Comparison of ENCODE assay signal across 28 cellular contexts in genomic region chr13:113356594-113356993, GRCh38. TPM values are rescaled to one million over a fixed set of nuclear protein-coding genes. Genes with fewer than 3 reads are reported as not detected.
DNase-seq lines count a peak whose midpoint lies in the region; ATAC-seq, FAIRE-seq and TF ChIP-seq lines count a peak whose summit lies in the region.
"Had no signal": no experiment of that assay in that cellular context is flagged by ENCODE, and none has a peak within 500 bp of the region (broad histone marks: within the 10 kb centered on the region; RNA-seq: fewer than 3 reads in every experiment).

No MANE protein-coding gene starts in this region.

- H3K4me1 ChIP-seq in astrocyte (ENCODE audit: insufficient read depth, low read length) (no peaks in the 10 kb centered on the region), right cardiac atrium (ENCODE audit: control insufficient read depth, insufficient read depth, low read length) (no peaks in the 10 kb centered on the region)
- H3K4me1 ChIP-seq: BE2C, BLaER1 had no signal

- H2AFZ ChIP-seq in astrocyte (ENCODE audit: low read depth, low read length): no peak overlapping the region

- H3K27ac ChIP-seq in astrocyte (ENCODE audit: low read depth, low read length) (no peak overlapping the region), right cardiac atrium (ENCODE audit: low read length) (no peak overlapping the region)
- H3K27ac ChIP-seq: BLaER1 had no signal

- ATAC-seq in left colon: peak; percentile 90
- ATAC-seq in right cardiac atrium: no peak
- ATAC-seq: GM12878 had no signal

- intact Hi-C loops in left colon (cut with DNase I, micrococcal nuclease): no loop called here
- intact Hi-C loops in posterior vena cava (cut with DNase I): no loop called here
- intact Hi-C loops in right cardiac atrium (cut with DNase I): no loop called here

- peaks cover 6% of the 10 kb centered on the region for H3K4me1 Mint-ChIP-seq in astrocyte (ENCODE audit: low read depth, unreplicated experiment)
- H3K4me1 Mint-ChIP-seq: CD14-positive monocyte; CD4-positive, alpha-beta memory T cell; CD4-positive, CD25-positive, alpha-beta regulatory T cell had no signal

- WGBS in right cardiac atrium: 57% methylated on average over 4 of the region's 4 CpGs

- no peaks in the 10 kb centered on the region for H3K36me3 Mint-ChIP-seq in astrocyte (ENCODE audit: low read depth, unreplicated experiment)
- H3K36me3 Mint-ChIP-seq: CD14-positive monocyte; CD4-positive, alpha-beta memory T cell; CD4-positive, CD25-positive, alpha-beta regulatory T cell; CD8-positive, alpha-beta memory T cell had no signal

- no peaks in the 10 kb centered on the region for H4K20me1 ChIP-seq in astrocyte (ENCODE audit: insufficient read depth, low read length)
- H4K20me1 ChIP-seq: BLaER1 had no signal

- no peak for TF ChIP-seq CTCF in astrocyte (IDR thresholded peaks at IDR 0.05; ENCODE audit: insufficient read depth, low read depth, low read length)
- TF ChIP-seq CTCF in GM20000 (IDR thresholded peaks at IDR 0.05; ENCODE audit: extremely low read depth, missing control alignments): no peak

- H3K4me2 ChIP-seq in astrocyte (ENCODE audit: low read length): no peak overlapping the region
- H3K4me2 ChIP-seq: BLaER1 had no signal

- no peaks in the 10 kb centered on the region for H3K79me2 ChIP-seq in astrocyte (ENCODE audit: insufficient read depth, low read length)

- no peaks in the 10 kb centered on the region for H3K9me3 ChIP-seq in astrocyte (ENCODE audit: insufficient read depth, low read depth, low read length)
- H3K9me3 ChIP-seq in right cardiac atrium (ENCODE audit: control insufficient read depth, low read length): no peaks in the 10 kb centered on the region
- H3K9me3 ChIP-seq: BE2C, BLaER1 had no signal

- peaks cover 25% of the 10 kb centered on the region for H3K27me3 Mint-ChIP-seq in astrocyte (ENCODE audit: low read depth, unreplicated experiment)

- FAIRE-seq in astrocyte (lab: Jason Lieb, UNC): no peak
- FAIRE-seq: A204.1, GM12878, GM12892, GM18507 had no signal

- no peak for DNase-seq in astrocyte (ENCODE audit: low read depth)
- DNase-seq in left colon: no peak
- peak; percentile 10 for DNase-seq in posterior vena cava (ENCODE audit: low spot score)
- DNase-seq in activated naive CD4-positive, alpha-beta T cell treated with Interleukin-2 at 50 U/mL for 16 hours: no peak
- DNase-seq in right cardiac atrium: no peak
- DNase-seq in activated CD4-positive, CD25-positive, alpha-beta regulatory T cell treated with anti-CD3 and anti-CD28 coated beads, Interleukin-2, amount 50 U/mL, for 72 hours: no peak
- no peak for DNase-seq in GM20000 (ENCODE audit: low spot score)
- DNase-seq: 8988T; ACHN; BE2C; C1 segment of cervical spinal cord; CD4-positive, alpha-beta memory T cell; CD4-positive, CD25-positive, alpha-beta regulatory T cell; CD8-positive, alpha-beta memory T cell; COR-L47; DMS 273 treated with DMSO at 0.1 percent for 48 hours; DMS153; DMS53; DMS79; DND-41; EL; GDM1 had no signal

- no peak overlapping the region for H3K9ac ChIP-seq in astrocyte (ENCODE audit: low read length)
- H3K9ac ChIP-seq: BLaER1 had no signal

- H3K4me3 ChIP-seq in astrocyte (ENCODE audit: insufficient read depth, low read depth, low read length) (no peak overlapping the region), right cardiac atrium (ENCODE audit: low read length) (no peak overlapping the region)
- H3K4me3 ChIP-seq: BLaER1, GM12878 had no signal

- H3K36me3 ChIP-seq in astrocyte (ENCODE audit: insufficient read depth, low read length): no peaks in the 10 kb centered on the region
- H3K36me3 ChIP-seq: BE2C, BLaER1 had no signal

- no peaks in the 10 kb centered on the region for H3K9me3 Mint-ChIP-seq in astrocyte (ENCODE audit: unreplicated experiment)
- H3K9me3 Mint-ChIP-seq: CD4-positive, alpha-beta memory T cell; CD4-positive, CD25-positive, alpha-beta regulatory T cell; CD8-positive, alpha-beta memory T cell had no signal

- H3K4me3 Mint-ChIP-seq in astrocyte (ENCODE audit: unreplicated experiment): peak overlapping the region; percentile 68
- H3K4me3 Mint-ChIP-seq: CD14-positive monocyte; CD4-positive, alpha-beta memory T cell; CD4-positive, CD25-positive, alpha-beta regulatory T cell; CD8-positive, alpha-beta memory T cell had no signal

- H3K27me3 ChIP-seq in astrocyte (ENCODE audit: insufficient read depth, low read length): peaks cover 16% of the 10 kb centered on the region
- no peaks in the 10 kb centered on the region for H3K27me3 ChIP-seq in right cardiac atrium (ENCODE audit: control insufficient read depth, insufficient read depth)

- no peak overlapping the region for H3K27ac Mint-ChIP-seq in astrocyte (ENCODE audit: unreplicated experiment)
- H3K27ac Mint-ChIP-seq: CD14-positive monocyte; CD4-positive, CD25-positive, alpha-beta regulatory T cell had no signal

RNA-seq across cellular contexts. Expression of gene GRTP1, which starts 7.3 kb away (rescaled TPM):
- total RNA-seq in astrocyte (0.36 and 0.61 TPM in 2 replicates), left colon (10 to 100 TPM; 59.4 to 61.6 TPM), posterior vena cava (1 to 10 TPM; 3.8 to 4.9 TPM), right cardiac atrium (1 to 10 TPM; 1.4 to 2.3 (median 1.8) TPM)
- polyA plus RNA-seq in right cardiac atrium: 1.5 TPM
- total RNA-seq: CD4-positive, CD25-positive, alpha-beta regulatory T cell; CD8-positive, alpha-beta memory T cell had no signal
- polyA plus RNA-seq: CD14-positive monocyte; CD8-positive, alpha-beta memory T cell had no signal

RNA-seq across cellular contexts. Expression of gene LAMP1, which starts 59.6 kb away (rescaled TPM):
- total RNA-seq in astrocyte: 313 and 317 TPM in 2 replicates
- total RNA-seq in left colon: 100 to 1,000 TPM; 203 to 216 TPM
- 100 to 1,000 TPM; 146 to 197 TPM for total RNA-seq in posterior vena cava
- total RNA-seq in right cardiac atrium: 100 to 1,000 TPM; 107 to 115 (median 111) TPM
- 70.1 TPM for polyA plus RNA-seq in right cardiac atrium

Comparison
In these comparisons a context has a peak if more than half of its experiments do, and no peak if none do; other contexts are left out.
1. RNA of gene GRTP1, which starts 7.3 kb away (total RNA-seq): 59.4 to 61.6 TPM in left colon; 3.8 to 4.9 TPM in posterior vena cava, 1.4 to 2.3 TPM in right cardiac atrium and 0.36 to 0.61 TPM in astrocyte; every median in the first group is over 10 times any median in the second.